ENCODE assay signal across 1 cellular context in genomic region chr3:58258392-58259040, GRCh38.
A peak's percentile ranks its signal among the peaks of the same experiment; 100 is the strongest.
TF ChIP-seq lines count a peak whose summit lies in the region.

No MANE protein-coding gene starts in this region.

TF ChIP-seq in GM12878, 131 proteins besides CTCF, POLR2A, EP300 and RAD21:
- TF ChIP-seq, protein P1, sequence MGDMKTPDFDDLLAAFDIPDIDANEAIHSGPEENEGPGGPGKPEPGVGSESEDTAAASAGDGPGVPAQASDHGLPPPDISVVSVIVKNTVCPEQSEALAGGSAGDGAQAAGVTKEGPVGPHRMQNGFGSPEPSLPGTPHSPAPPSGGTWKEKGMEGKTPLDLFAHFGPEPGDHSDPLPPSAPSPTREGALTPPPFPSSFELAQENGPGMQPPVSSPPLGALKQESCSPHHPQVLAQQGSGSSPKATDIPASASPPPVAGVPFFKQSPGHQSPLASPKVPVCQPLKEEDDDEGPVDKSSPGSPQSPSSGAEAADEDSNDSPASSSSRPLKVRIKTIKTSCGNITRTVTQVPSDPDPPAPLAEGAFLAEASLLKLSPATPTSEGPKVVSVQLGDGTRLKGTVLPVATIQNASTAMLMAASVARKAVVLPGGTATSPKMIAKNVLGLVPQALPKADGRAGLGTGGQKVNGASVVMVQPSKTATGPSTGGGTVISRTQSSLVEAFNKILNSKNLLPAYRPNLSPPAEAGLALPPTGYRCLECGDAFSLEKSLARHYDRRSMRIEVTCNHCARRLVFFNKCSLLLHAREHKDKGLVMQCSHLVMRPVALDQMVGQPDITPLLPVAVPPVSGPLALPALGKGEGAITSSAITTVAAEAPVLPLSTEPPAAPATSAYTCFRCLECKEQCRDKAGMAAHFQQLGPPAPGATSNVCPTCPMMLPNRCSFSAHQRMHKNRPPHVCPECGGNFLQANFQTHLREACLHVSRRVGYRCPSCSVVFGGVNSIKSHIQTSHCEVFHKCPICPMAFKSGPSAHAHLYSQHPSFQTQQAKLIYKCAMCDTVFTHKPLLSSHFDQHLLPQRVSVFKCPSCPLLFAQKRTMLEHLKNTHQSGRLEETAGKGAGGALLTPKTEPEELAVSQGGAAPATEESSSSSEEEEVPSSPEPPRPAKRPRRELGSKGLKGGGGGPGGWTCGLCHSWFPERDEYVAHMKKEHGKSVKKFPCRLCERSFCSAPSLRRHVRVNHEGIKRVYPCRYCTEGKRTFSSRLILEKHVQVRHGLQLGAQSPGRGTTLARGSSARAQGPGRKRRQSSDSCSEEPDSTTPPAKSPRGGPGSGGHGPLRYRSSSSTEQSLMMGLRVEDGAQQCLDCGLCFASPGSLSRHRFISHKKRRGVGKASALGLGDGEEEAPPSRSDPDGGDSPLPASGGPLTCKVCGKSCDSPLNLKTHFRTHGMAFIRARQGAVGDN (IDR thresholded peaks at IDR 0.05): no peak
- TF ChIP-seq IKZF2 (IDR thresholded peaks at IDR 0.05): peak in 1 of 2 experiments; percentile 15; a peak in 1 of 4 replicates
TF ChIP-seq in GM12878: peak in this region for 1.
